ENCODE assay signal across 20 cellular contexts in genomic region chr11:96132437-96132836, GRCh38.
DNase-seq lines count a peak whose midpoint lies in the region; ATAC-seq and TF ChIP-seq lines count a peak whose summit lies in the region.
"Had no signal": no experiment of that assay in that cellular context is flagged by ENCODE, and none has a peak within 500 bp of the region (broad histone marks: within the 10 kb centered on the region; RNA-seq: fewer than 3 reads in every experiment).

No MANE protein-coding gene starts in this region.

- TF ChIP-seq CTCF in epithelial cell of esophagus (IDR thresholded peaks at IDR 0.05; ENCODE audit: insufficient read depth, low read depth, low read length, missing control alignments): no peak

- H3K4me3 ChIP-seq in epithelial cell of esophagus (ENCODE audit: low read length): no peak overlapping the region
- H3K4me3 ChIP-seq: colonic mucosa, lower lobe of right lung, PC-9, thoracic aorta had no signal

- intact Hi-C loops in posterior vena cava (cut with DNase I) (no loop called here), Right ventricle myocardium inferior (cut with DNase I) (no loop called here)

- DNase-seq in DMS53 (lab: John Stamatoyannopoulos, UW) (peak; percentile 89), epithelial cell of esophagus (ENCODE audit: low read depth) (peak; percentile 61), posterior vena cava (ENCODE audit: low spot score) (no peak), Right ventricle myocardium inferior (ENCODE audit: missing footprints) (no peak)
- DNase-seq: activated CD8-positive, alpha-beta memory T cell treated with anti-CD3 and anti-CD28 coated beads for 24 hours; brain microvascular endothelial cell; colonic mucosa; EL; lower lobe of right lung; MM.1S; NCI-H1694; right cardiac atrium; T-helper 17 cell had no signal

- ATAC-seq in GM18861 (IDR thresholded peaks at IDR 0.05; ENCODE audit: unreplicated experiment): peak; percentile 51
- ATAC-seq in HG03442 (IDR thresholded peaks at IDR 0.05; ENCODE audit: unreplicated experiment): peak; percentile 62
- ATAC-seq in HG03196 (IDR thresholded peaks at IDR 0.05; ENCODE audit: unreplicated experiment): no peak
- no peak for ATAC-seq in Right ventricle myocardium inferior
- ATAC-seq: activated T-helper 17 cell treated with anti-CD3 and anti-CD28 coated beads, Interleukin-2, amount 50 U/mL, for 72 hours; HCT116; lower lobe of right lung; right cardiac atrium; T-helper 17 cell had no signal

Comparison
In these comparisons a context has a peak if more than half of its experiments do, and no peak if none do; other contexts are left out.
1. DNase-seq: peak in DMS53 (single experiment) and epithelial cell of esophagus (single experiment); none in posterior vena cava (single experiment) and Right ventricle myocardium inferior (single experiment).
2. ATAC-seq: peak in GM18861 (single experiment) and HG03442 (single experiment); none in HG03196 (single experiment) and Right ventricle myocardium inferior (single experiment).